In genomic region chr18:22024924-22025323, GRCh38 we compare ENCODE assay signal across 7 cellular contexts.
"Had no signal": no experiment of that assay in that cellular context is flagged by ENCODE, and none has a peak within 500 bp of the region (broad histone marks: within the 10 kb centered on the region; RNA-seq: fewer than 3 reads in every experiment).

No MANE protein-coding gene starts in this region.

- H3K4me3 Mint-ChIP-seq: IgD-negative memory B cell had no signal

- H3K27ac ChIP-seq: HL-60 had no signal

- H3K4me3 ChIP-seq: K562 had no signal

- DNase-seq: IMR-90, KBM-7, KG1 had no signal

- H3K27ac Mint-ChIP-seq: IgD-negative memory B cell had no signal

- ATAC-seq: HepG2, K562 had no signal

- H3K9me3 Mint-ChIP-seq: IgD-negative memory B cell had no signal
